Comparison of ENCODE assay signal across 1 cellular context in the genomic region with DNA sequence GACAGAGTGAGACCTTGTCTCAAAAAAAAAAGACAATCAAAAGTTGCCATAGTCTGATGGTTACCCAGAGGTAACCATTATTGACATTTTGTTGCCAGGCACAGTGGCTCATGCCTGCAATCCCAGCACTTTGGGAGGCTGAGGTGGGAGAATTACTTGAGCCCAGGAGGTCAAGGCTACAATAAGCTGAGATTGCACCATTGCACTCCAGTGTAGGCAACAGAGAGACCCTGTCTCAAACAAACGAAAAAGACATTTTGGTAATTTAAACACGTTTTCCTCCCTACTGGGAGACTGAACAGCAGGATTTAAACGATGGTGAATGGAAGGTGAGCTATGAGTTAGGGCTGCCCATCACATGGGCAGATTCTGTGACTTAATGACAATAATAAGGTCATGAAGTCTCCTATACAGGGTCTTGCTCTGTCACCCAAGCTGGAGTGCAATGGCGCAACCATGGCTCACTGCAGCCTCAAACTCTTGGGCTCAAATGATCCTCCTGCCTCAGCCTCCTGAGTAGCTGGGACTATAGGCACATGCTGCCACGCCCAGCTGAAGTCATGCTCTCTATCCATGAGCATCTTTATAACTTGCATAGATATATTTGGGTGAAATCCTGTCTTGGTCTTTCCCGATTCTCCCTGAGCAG.
TF ChIP-seq lines count a peak whose summit lies in the region.

No MANE protein-coding gene starts in this region.

TF ChIP-seq in GM12878, 131 proteins besides CTCF, POLR2A, EP300 and RAD21:
- TF ChIP-seq MTA3 (IDR thresholded peaks at IDR 0.05; ENCODE audit: borderline replicate concordance, low read length) (0 out of 2 replicates have a peak, but pooled peaks have one; percentile 5), JUNB (IDR thresholded peaks at IDR 0.05) (no peak)
